In genomic region chr3:192850501-192850981, GRCh38 we compare ENCODE assay signal across 9 cellular contexts.
DNase-seq lines count a peak whose midpoint lies in the region; ATAC-seq lines count a peak whose summit lies in the region.
"Had no signal": no experiment of that assay in that cellular context is flagged by ENCODE, and none has a peak within 500 bp of the region (broad histone marks: within the 10 kb centered on the region; RNA-seq: fewer than 3 reads in every experiment).

No MANE protein-coding gene starts in this region.

- H4K12ac ChIP-seq in trophoblast cell (ENCODE audit: low read depth, low read length): no peak overlapping the region

- peak overlapping the region; percentile 19 for H2BK12ac ChIP-seq in trophoblast cell (ENCODE audit: low read length)

- H3K4me3 Mint-ChIP-seq in activated T-helper 17 cell treated with anti-CD3 and anti-CD28 coated beads, Interleukin-2, amount 50 U/mL, for 72 hours: peak overlapping the region; percentile 79

- H3K4me1 Mint-ChIP-seq in activated T-helper 17 cell treated with anti-CD3 and anti-CD28 coated beads, Interleukin-2, amount 50 U/mL, for 72 hours: peaks cover 26% of the 10 kb centered on the region

- no peaks in the 10 kb centered on the region for H3K9me3 ChIP-seq in trophoblast cell (ENCODE audit: insufficient read depth, low read depth, low read length)
- H3K9me3 ChIP-seq: breast epithelium had no signal

- no peaks in the 10 kb centered on the region for H3K36me3 ChIP-seq in trophoblast cell (ENCODE audit: control insufficient read depth in 1 of 2, insufficient read depth in 2 of 2, low read length in 2 of 2)
- H3K36me3 ChIP-seq: breast epithelium had no signal

- peaks cover 4% of the 10 kb centered on the region for H3K36me3 Mint-ChIP-seq in activated T-helper 17 cell treated with anti-CD3 and anti-CD28 coated beads, Interleukin-2, amount 50 U/mL, for 72 hours (ENCODE audit: low read depth)

- peaks cover 6% of the 10 kb centered on the region for H3K79me1 ChIP-seq in trophoblast cell (ENCODE audit: low read length)

- H3K14ac ChIP-seq in trophoblast cell (ENCODE audit: low read length): no peak overlapping the region

- no peak overlapping the region for H3K4me3 ChIP-seq in trophoblast cell (ENCODE audit: low read depth, low read length)
- H3K4me3 ChIP-seq: breast epithelium had no signal

- no CpG with 5 or more reads among the region's 11 CpGs for WGBS in trophoblast cell (ENCODE audit: extremely low coverage, insufficient coverage, insufficient read length)

- peak overlapping the region; percentile 88 for H3K27ac Mint-ChIP-seq in activated T-helper 17 cell treated with anti-CD3 and anti-CD28 coated beads, Interleukin-2, amount 50 U/mL, for 72 hours

- H3K9ac ChIP-seq in trophoblast cell (ENCODE audit: low read length): no peak overlapping the region

- H2AK5ac ChIP-seq in trophoblast cell (ENCODE audit: low read length): no peak overlapping the region

- H3K27me3 ChIP-seq in trophoblast cell (ENCODE audit: insufficient read depth, low read length): no peaks in the 10 kb centered on the region
- H3K27me3 ChIP-seq: breast epithelium had no signal

- H3K18ac ChIP-seq in trophoblast cell (ENCODE audit: low read length): no peak overlapping the region

- peak overlapping the region; percentile 46 for H3K4me2 ChIP-seq in trophoblast cell (ENCODE audit: low read length)

- no peak overlapping the region for H2AFZ ChIP-seq in trophoblast cell (ENCODE audit: insufficient read depth, low read length, poor library complexity)

- H3K4ac ChIP-seq in trophoblast cell (ENCODE audit: low read depth, low read length): no peak overlapping the region

- H3K23ac ChIP-seq in trophoblast cell (ENCODE audit: low read length): no peak overlapping the region

- peaks cover 3% of the 10 kb centered on the region for H3K27me3 Mint-ChIP-seq in activated T-helper 17 cell treated with anti-CD3 and anti-CD28 coated beads, Interleukin-2, amount 50 U/mL, for 72 hours

- ATAC-seq in GM21526 (IDR thresholded peaks at IDR 0.05; ENCODE audit: low FRiP score, unreplicated experiment): peak; percentile 64
- ATAC-seq in activated T-helper 17 cell treated with anti-CD3 and anti-CD28 coated beads, Interleukin-2, amount 50 U/mL, for 72 hours (replicated peaks): peak; percentile 88

- H3K79me2 ChIP-seq in trophoblast cell (ENCODE audit: control insufficient read depth, insufficient read depth, low read length, poor library complexity): no peaks in the 10 kb centered on the region

- H2BK5ac ChIP-seq in trophoblast cell (ENCODE audit: low read depth, low read length, poor library complexity): no peak overlapping the region

- no peak overlapping the region for H2BK120ac ChIP-seq in trophoblast cell (ENCODE audit: insufficient read depth, low read length, poor library complexity)

- no peak overlapping the region for H4K91ac ChIP-seq in trophoblast cell (ENCODE audit: low read depth, low read length)

- H3K4me1 ChIP-seq in trophoblast cell (ENCODE audit: control insufficient read depth in 1 of 2, insufficient read depth in 2 of 2, low read length in 2 of 2): peaks cover 10 to 22% of the 10 kb centered on the region in 2 experiments

- H3K27ac ChIP-seq in trophoblast cell (ENCODE audit: low read depth, low read length): peak overlapping the region; percentile 83
- H3K27ac ChIP-seq: breast epithelium had no signal

- no peaks in the 10 kb centered on the region for H3K9me3 Mint-ChIP-seq in activated T-helper 17 cell treated with anti-CD3 and anti-CD28 coated beads, Interleukin-2, amount 50 U/mL, for 72 hours

- peak; percentile 79 for DNase-seq in EL
- peak; percentile 51 for DNase-seq in HuH-7 (ENCODE audit: low spot score)
- peak; percentile 47 to 59 for DNase-seq in trophoblast cell
- no peak for DNase-seq in AG08396 (ENCODE audit: low spot score)
- DNase-seq in medulla oblongata (ENCODE audit: extremely low spot score): no peak
- no peak for DNase-seq in effector CD4-positive, alpha-beta T cell

- H4K8ac ChIP-seq in trophoblast cell (ENCODE audit: low read depth, low read length): peak overlapping the region; percentile 5

Comparison
In these comparisons a context has a peak if more than half of its experiments do, and no peak if none do; other contexts are left out.
1. DNase-seq: peak in EL (single experiment), HuH-7 (single experiment) and trophoblast cell (2 of 2); none in AG08396 (single experiment), medulla oblongata (single experiment) and effector CD4-positive, alpha-beta T cell (single experiment).